Comparison of ENCODE assay signal across 1 cellular context in the genomic region with DNA sequence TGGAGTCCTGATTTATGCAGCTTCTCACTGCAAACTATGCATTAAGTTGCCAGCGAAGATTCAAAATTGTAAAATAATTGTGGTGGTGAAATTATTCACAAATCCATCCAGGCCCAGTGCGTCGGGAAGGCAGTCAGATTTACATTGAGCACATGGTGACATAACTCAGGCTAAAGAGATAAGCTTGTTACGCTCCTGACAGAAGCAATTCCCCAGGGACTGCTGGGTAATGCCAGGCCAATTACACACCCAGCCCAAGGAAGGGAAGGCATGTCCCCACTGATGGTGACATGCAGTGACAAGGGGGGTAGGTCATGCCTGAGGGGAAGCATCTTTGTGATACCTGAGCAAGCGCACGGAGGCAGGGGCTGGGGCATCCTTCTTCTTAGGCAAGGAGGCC.
TF ChIP-seq lines count a peak whose summit lies in the region.

No MANE protein-coding gene starts in this region.

TF ChIP-seq in H1, 55 proteins besides CTCF, POLR2A, EP300 and RAD21 (continued from another document):
- TF ChIP-seq, protein P1, sequence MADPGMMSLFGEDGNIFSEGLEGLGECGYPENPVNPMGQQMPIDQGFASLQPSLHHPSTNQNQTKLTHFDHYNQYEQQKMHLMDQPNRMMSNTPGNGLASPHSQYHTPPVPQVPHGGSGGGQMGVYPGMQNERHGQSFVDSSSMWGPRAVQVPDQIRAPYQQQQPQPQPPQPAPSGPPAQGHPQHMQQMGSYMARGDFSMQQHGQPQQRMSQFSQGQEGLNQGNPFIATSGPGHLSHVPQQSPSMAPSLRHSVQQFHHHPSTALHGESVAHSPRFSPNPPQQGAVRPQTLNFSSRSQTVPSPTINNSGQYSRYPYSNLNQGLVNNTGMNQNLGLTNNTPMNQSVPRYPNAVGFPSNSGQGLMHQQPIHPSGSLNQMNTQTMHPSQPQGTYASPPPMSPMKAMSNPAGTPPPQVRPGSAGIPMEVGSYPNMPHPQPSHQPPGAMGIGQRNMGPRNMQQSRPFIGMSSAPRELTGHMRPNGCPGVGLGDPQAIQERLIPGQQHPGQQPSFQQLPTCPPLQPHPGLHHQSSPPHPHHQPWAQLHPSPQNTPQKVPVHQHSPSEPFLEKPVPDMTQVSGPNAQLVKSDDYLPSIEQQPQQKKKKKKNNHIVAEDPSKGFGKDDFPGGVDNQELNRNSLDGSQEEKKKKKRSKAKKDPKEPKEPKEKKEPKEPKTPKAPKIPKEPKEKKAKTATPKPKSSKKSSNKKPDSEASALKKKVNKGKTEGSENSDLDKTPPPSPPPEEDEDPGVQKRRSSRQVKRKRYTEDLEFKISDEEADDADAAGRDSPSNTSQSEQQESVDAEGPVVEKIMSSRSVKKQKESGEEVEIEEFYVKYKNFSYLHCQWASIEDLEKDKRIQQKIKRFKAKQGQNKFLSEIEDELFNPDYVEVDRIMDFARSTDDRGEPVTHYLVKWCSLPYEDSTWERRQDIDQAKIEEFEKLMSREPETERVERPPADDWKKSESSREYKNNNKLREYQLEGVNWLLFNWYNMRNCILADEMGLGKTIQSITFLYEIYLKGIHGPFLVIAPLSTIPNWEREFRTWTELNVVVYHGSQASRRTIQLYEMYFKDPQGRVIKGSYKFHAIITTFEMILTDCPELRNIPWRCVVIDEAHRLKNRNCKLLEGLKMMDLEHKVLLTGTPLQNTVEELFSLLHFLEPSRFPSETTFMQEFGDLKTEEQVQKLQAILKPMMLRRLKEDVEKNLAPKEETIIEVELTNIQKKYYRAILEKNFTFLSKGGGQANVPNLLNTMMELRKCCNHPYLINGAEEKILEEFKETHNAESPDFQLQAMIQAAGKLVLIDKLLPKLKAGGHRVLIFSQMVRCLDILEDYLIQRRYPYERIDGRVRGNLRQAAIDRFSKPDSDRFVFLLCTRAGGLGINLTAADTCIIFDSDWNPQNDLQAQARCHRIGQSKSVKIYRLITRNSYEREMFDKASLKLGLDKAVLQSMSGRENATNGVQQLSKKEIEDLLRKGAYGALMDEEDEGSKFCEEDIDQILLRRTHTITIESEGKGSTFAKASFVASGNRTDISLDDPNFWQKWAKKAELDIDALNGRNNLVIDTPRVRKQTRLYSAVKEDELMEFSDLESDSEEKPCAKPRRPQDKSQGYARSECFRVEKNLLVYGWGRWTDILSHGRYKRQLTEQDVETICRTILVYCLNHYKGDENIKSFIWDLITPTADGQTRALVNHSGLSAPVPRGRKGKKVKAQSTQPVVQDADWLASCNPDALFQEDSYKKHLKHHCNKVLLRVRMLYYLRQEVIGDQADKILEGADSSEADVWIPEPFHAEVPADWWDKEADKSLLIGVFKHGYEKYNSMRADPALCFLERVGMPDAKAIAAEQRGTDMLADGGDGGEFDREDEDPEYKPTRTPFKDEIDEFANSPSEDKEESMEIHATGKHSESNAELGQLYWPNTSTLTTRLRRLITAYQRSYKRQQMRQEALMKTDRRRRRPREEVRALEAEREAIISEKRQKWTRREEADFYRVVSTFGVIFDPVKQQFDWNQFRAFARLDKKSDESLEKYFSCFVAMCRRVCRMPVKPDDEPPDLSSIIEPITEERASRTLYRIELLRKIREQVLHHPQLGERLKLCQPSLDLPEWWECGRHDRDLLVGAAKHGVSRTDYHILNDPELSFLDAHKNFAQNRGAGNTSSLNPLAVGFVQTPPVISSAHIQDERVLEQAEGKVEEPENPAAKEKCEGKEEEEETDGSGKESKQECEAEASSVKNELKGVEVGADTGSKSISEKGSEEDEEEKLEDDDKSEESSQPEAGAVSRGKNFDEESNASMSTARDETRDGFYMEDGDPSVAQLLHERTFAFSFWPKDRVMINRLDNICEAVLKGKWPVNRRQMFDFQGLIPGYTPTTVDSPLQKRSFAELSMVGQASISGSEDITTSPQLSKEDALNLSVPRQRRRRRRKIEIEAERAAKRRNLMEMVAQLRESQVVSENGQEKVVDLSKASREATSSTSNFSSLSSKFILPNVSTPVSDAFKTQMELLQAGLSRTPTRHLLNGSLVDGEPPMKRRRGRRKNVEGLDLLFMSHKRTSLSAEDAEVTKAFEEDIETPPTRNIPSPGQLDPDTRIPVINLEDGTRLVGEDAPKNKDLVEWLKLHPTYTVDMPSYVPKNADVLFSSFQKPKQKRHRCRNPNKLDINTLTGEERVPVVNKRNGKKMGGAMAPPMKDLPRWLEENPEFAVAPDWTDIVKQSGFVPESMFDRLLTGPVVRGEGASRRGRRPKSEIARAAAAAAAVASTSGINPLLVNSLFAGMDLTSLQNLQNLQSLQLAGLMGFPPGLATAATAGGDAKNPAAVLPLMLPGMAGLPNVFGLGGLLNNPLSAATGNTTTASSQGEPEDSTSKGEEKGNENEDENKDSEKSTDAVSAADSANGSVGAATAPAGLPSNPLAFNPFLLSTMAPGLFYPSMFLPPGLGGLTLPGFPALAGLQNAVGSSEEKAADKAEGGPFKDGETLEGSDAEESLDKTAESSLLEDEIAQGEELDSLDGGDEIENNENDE (IDR thresholded peaks at IDR 0.05; ENCODE audit: insufficient replicate concordance, low read length): no peak
- TF ChIP-seq POU5F1 (IDR thresholded peaks at IDR 0.05; ENCODE audit: low read depth, low read length) (no peak), TCF12 (IDR thresholded peaks at IDR 0.05; ENCODE audit: low read depth, low read length) (no peak), SP1 (IDR thresholded peaks at IDR 0.05; ENCODE audit: low read depth, low read length) (no peak), CTBP2 (IDR thresholded peaks at IDR 0.05; ENCODE audit: borderline replicate concordance, insufficient read depth, insufficient read length, low read length) (no peak), ZNF274 (IDR thresholded peaks at IDR 0.05; ENCODE audit: borderline replicate concordance, extremely low read depth, low read length) (no peak), SUZ12 (IDR thresholded peaks at IDR 0.05; ENCODE audit: low read length) (no peak), TAF7 (optimal IDR thresholded peaks at IDR 0.05; ENCODE audit: borderline replicate concordance, low read depth, low read length) (no peak), BACH1 (IDR thresholded peaks at IDR 0.05; ENCODE audit: low read length) (no peak), SAP30 (IDR thresholded peaks at IDR 0.05; ENCODE audit: insufficient read depth, insufficient replicate concordance, low read length) (no peak), CREB1 (IDR thresholded peaks at IDR 0.05) (no peak), HDAC2 (IDR thresholded peaks at IDR 0.05; ENCODE audit: borderline replicate concordance in 1 of 2, low read depth in 2 of 2, low read length in 2 of 2) (no peak)
- TF ChIP-seq, protein P2, sequence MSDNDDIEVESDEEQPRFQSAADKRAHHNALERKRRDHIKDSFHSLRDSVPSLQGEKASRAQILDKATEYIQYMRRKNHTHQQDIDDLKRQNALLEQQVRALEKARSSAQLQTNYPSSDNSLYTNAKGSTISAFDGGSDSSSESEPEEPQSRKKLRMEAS (IDR thresholded peaks at IDR 0.05): no peak
